8 cellular contexts compared by ENCODE assay signal in the genomic region with DNA sequence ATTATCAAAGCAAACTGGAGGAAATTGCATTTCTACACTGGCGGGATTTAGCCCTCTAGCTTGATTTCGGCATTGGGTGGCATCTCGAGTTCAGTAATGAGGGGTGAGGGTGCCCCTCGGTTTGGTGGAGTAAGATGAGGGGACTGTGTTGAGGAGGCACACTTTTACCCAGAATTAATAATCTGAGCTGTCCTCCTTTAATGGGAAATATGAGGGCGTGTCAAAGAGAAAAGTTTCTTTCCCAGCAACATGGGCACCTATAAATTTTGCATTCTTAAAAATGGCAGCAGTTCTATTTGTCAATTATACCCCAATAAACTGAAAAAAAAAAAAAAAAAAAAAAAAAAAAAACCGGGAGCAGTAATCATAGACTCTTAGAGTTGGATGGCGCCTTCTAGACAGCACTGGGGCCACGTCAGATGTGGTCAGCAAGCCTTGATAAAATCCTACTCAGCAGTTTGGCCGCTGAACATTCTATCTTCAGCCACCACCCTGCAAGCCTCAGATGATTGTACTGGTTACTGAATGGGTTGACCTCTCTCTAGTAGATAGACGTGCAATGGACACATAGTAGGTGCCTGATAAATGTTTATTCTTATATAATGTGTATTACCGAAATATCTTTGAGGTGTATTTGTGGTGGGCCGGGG. TPM values are rescaled to one million over a fixed set of nuclear protein-coding genes. Genes with fewer than 3 reads are reported as not detected.
A peak's percentile ranks its signal among the peaks of the same experiment; 100 is the strongest.
DNase-seq lines count a peak whose midpoint lies in the region; ATAC-seq, FAIRE-seq and TF ChIP-seq lines count a peak whose summit lies in the region.

No MANE protein-coding gene starts in this region.

- CTCF ChIA-PET in endothelial cell of umbilical vein (lab: Charles Lee), result interaction anchor here (1.0 to 3.2 kb wide), 12 partner anchors 15 to 729 kb away, joined by 3 to 41 read pairs (median 4); a partner anchor contains a TSS

- TF ChIP-seq POLR2A in endothelial cell of umbilical vein (IDR thresholded peaks at IDR 0.05; ENCODE audit: low read depth, low read length), result peak; percentile 34

- H3K4me1 ChIP-seq in endothelial cell of umbilical vein (ENCODE audit: control insufficient read depth, extremely low read depth, insufficient read depth, low read length), result peaks cover 56% of the 10 kb centered on the region

- H3K4me1 Mint-ChIP-seq in natural killer cell, result peaks cover 13 to 23% of the 10 kb centered on the region in 2 donors

- TF ChIP-seq CTCF in endothelial cell of umbilical vein (IDR thresholded peaks at IDR 0.05; ENCODE audit: extremely low read depth in 1 of 2, insufficient read depth in 1 of 2, low read depth in 1 of 2, low read length in 2 of 2) (no peak), natural killer cell (IDR thresholded peaks at IDR 0.05) (no peak)

- H2AFZ ChIP-seq in endothelial cell of umbilical vein (ENCODE audit: low read depth, low read length), result peak overlapping the region; percentile 88

- H3K4me3 Mint-ChIP-seq in natural killer cell, result peak overlapping the region; percentile 81

- peak overlapping the region; percentile 95 to 100 (median 99) for H3K4me3 ChIP-seq in endothelial cell of umbilical vein (replicated peaks in 1 of 3; ENCODE audit: insufficient read depth in 1 of 3, low read depth in 1 of 3, low read length in 3 of 3)

- DNase-seq in EH (ENCODE audit: low read depth) (peak; percentile 85), RCC 7860 (ENCODE audit: low spot score) (peak; percentile 76), endothelial cell of umbilical vein (ENCODE audit: low read depth, low spot score) (peak; percentile 64), natural killer cell (no peak), retina (no peak), NCI-H748 (lab: John Stamatoyannopoulos, UW; ENCODE audit: unreplicated experiment) (no peak)

- peak overlapping the region in 1 of 2 donors; percentile 38 for H3K27ac Mint-ChIP-seq in natural killer cell

- H3K27me3 ChIP-seq in endothelial cell of umbilical vein (ENCODE audit: control insufficient read depth in 2 of 2, insufficient read depth in 2 of 2, low read length in 2 of 2), result no peaks in the 10 kb centered on the region

- peak overlapping the region; percentile 99 for H3K9ac ChIP-seq in endothelial cell of umbilical vein (replicated peaks; ENCODE audit: extremely low read depth, insufficient read depth, low read length)

- no peaks in the 10 kb centered on the region for H3K9me3 ChIP-seq in endothelial cell of umbilical vein (replicated peaks; ENCODE audit: control insufficient read depth, insufficient read depth, low read length)

- H3K36me3 Mint-ChIP-seq in natural killer cell, result no peaks in the 10 kb centered on the region

- no peaks in the 10 kb centered on the region for H4K20me1 ChIP-seq in endothelial cell of umbilical vein (replicated peaks; ENCODE audit: control insufficient read depth, extremely low read depth, insufficient read depth, low read length)

- H3K27ac ChIP-seq in endothelial cell of umbilical vein (ENCODE audit: insufficient read depth, low read depth, low read length), result peak overlapping the region; percentile 96

- intact Hi-C loops in endothelial cell of umbilical vein (cut with micrococcal nuclease) (loop anchor here (1.0 to 5.0 kb wide), 3 partner anchors 56 to 688 kb away; no protein-coding TSS in a partner anchor), natural killer cell (cut with micrococcal nuclease) (no loop called here)

- dilution Hi-C loops in endothelial cell of umbilical vein (cut with MboI; ENCODE audit: extremely low pct_ligation_motif_present, low sequenced_read_pairs), result no loop called here

- no TSS peak for BruUV-seq in endothelial cell of umbilical vein (replicated peaks; lab: Mats Ljungman, UMichigan)

- H3K9me1 ChIP-seq in endothelial cell of umbilical vein (replicated peaks; ENCODE audit: control insufficient read depth, extremely low read depth, insufficient read depth, low read length), result no peaks in the 10 kb centered on the region

- H3K4me2 ChIP-seq in endothelial cell of umbilical vein (ENCODE audit: insufficient read depth, low read length), result peak overlapping the region; percentile 94

- no peak for ATAC-seq in natural killer cell
- no peak for ATAC-seq in GM21576 (IDR thresholded peaks at IDR 0.05; ENCODE audit: unreplicated experiment)
- no peak for ATAC-seq in HG03439 (IDR thresholded peaks at IDR 0.05; ENCODE audit: unreplicated experiment)

- POLR2A ChIA-PET in endothelial cell of umbilical vein (lab: Charles Lee), result no interaction called here

- H3K27me3 Mint-ChIP-seq in natural killer cell (ENCODE audit: low read depth in 2 of 2), result peaks cover 23 to 51% of the 10 kb centered on the region in 2 donors

- no peaks in the 10 kb centered on the region for H3K9me3 Mint-ChIP-seq in natural killer cell

- H3K79me2 ChIP-seq in endothelial cell of umbilical vein (ENCODE audit: control insufficient read depth, insufficient read depth, low read length), result peaks cover 51% of the 10 kb centered on the region

- H3K36me3 ChIP-seq in endothelial cell of umbilical vein (ENCODE audit: control insufficient read depth in 2 of 2, extremely low read depth in 1 of 2, insufficient read depth in 2 of 2, low read length in 2 of 2), result no peaks in the 10 kb centered on the region

- FAIRE-seq in RCC 7860 (lab: Jason Lieb, UNC) (peak; percentile 88), endothelial cell of umbilical vein (lab: Jason Lieb, UNC) (peak; percentile 83)

TF ChIP-seq in endothelial cell of umbilical vein, 7 proteins besides CTCF, POLR2A, EP300 and RAD21:
- TF ChIP-seq MYC (IDR thresholded peaks at IDR 0.05; ENCODE audit: low read depth, low read length) (no peak), FOS (IDR thresholded peaks at IDR 0.05; ENCODE audit: borderline replicate concordance, insufficient read depth, low read length) (peak; percentile 15)

RNA-seq across cellular contexts. Expression of a gene that starts 0.9 kb away (rescaled TPM):
- total RNA-seq in endothelial cell of umbilical vein (82.6 and 93.2 TPM in 2 replicates), natural killer cell (1 to 10 TPM in 1 of 3 donors, under 1 TPM in 1, not detected in 1; 0.13 to 1.1 TPM)
- 20.2 and 27.9 TPM in 2 replicates for polyA plus RNA-seq in endothelial cell of umbilical vein
- 38.3 and 43.8 TPM in 2 replicates for polyA plus RNA-seq in endothelial cell of umbilical vein (2011; cell fraction: cytosol; rRNA removed)
- 32.8 and 39.4 TPM in 2 replicates for polyA plus RNA-seq in endothelial cell of umbilical vein (2011; cell fraction: nucleus; rRNA removed)
- 146 and 147 TPM in 2 replicates for polyA plus RNA-seq in endothelial cell of umbilical vein (2012)
- polyA minus RNA-seq in endothelial cell of umbilical vein, result 45.3 and 50.5 TPM in 2 replicates
- 5.2 TPM for polyA minus RNA-seq in endothelial cell of umbilical vein (2011; cell fraction: cytosol; rRNA and poly(A)+ RNA removed)
- 13.8 and 18.5 TPM in 2 replicates for polyA minus RNA-seq in endothelial cell of umbilical vein (2011; cell fraction: nucleus; rRNA and poly(A)+ RNA removed)

Comparison
In these comparisons a context has a peak if more than half of its experiments do, and no peak if none do; other contexts are left out.
1. DNase-seq: peak in EH (single experiment), RCC 7860 (single experiment) and endothelial cell of umbilical vein (single experiment); none in natural killer cell (single experiment), retina (single experiment) and NCI-H748 (single experiment).
2. RNA of a gene that starts 0.9 kb away (total RNA-seq): 82.6 to 93.2 TPM in endothelial cell of umbilical vein; 0.13 to 1.1 TPM in natural killer cell; every median in the first group is over 10 times any median in the second.